33 cellular contexts compared by ENCODE assay signal in the genomic region with DNA sequence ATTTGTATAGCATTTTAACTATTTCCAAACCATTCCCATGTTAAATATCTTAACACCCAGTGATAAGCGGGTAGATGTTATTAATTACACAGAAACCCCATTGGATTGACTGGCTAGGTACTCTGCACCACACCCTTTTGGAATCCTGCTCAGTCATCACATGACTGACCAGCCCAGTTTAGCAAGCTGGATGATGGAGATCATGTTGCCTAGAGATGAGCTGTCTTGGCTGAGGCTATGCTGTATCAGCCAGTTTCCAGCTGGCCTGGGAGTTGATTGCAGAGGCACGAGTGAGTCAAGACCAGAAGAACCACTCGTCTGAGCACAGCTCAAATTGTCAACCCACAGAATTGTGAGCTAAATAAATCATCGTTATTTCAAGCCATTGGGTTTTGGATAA.
"Had no signal": no experiment of that assay in that cellular context is flagged by ENCODE, and none has a peak within 500 bp of the region (broad histone marks: within the 10 kb centered on the region; RNA-seq: fewer than 3 reads in every experiment).

No MANE protein-coding gene starts in this region.

- H3K27me3 Mint-ChIP-seq: stimulated activated memory B cell treated with anti-CD40 and anti-IgM and Interleukin-4, amounts not matched to agents 10 μg/mL and 1 μg/mL and 100 μg/mL, for 72 hours had no signal

- H3K9me3 Mint-ChIP-seq: activated CD4-positive, alpha-beta memory T cell treated with anti-CD3 and anti-CD28 coated beads, Interleukin-2, amount 10 ng/mL, durations not matched to agents 7 days and 5 days; activated CD4-positive, alpha-beta T cell treated with anti-CD3 and anti-CD28 coated beads, Interleukin-2, amount 10 ng/mL, durations not matched to agents 7 days and 5 days; activated T-cell treated with anti-CD3 and anti-CD28 coated beads, Interleukin-2, amount 50 U/mL, for 4 hours; activated T-helper 17 cell treated with anti-CD3 and anti-CD28 coated beads, Interleukin-2, amount 50 U/mL, for 72 hours; stimulated activated naive CD8-positive, alpha-beta T cell treated with anti-CD3 and anti-CD28 coated beads, Interleukin-15, amount 100 ng/mL, for 72 hours; WTC11 had no signal

- DNase-seq: activated CD4-positive, alpha-beta memory T cell treated with anti-CD3 and anti-CD28 coated beads, Interleukin-2, amount 10 ng/mL, durations not matched to agents 7 days and 5 days; activated CD4-positive, alpha-beta T cell treated with anti-CD3 and anti-CD28 coated beads for 1 hour; activated CD4-positive, alpha-beta T cell treated with anti-CD3 and anti-CD28 coated beads, Interleukin-2, amount 10 ng/mL, durations not matched to agents 7 days and 5 days; activated gamma-delta T cell treated with Interleukin-2 at 50 U/mL for 16 hours; activated naive CD4-positive, alpha-beta T cell treated with anti-CD3 and anti-CD28 coated beads, Interleukin-2, amount 50 U/mL, for 16 hours; activated T-cell treated with anti-CD3 and anti-CD28 coated beads, Interleukin-2, amount 50 U/mL, for 4 hours; amniotic stem cell; brain microvascular endothelial cell; central memory CD4-positive, alpha-beta T cell; dermis blood vessel endothelial cell; effector CD4-positive, alpha-beta T cell; left ventricle myocardium inferior; naive thymus-derived CD4-positive, alpha-beta T cell; nucleus accumbens; pancreas; sigmoid colon; stimulated activated CD4-positive, alpha-beta T cell treated with anti-CD3 and anti-CD28 coated beads, Interleukin-1b, Interleukin-23, amount 100 ng/mL, for 48 hours; stimulated activated CD4-positive, alpha-beta T cell treated with anti-CD3 and anti-CD28 coated beads, Interleukin-4, amount 100 ng/mL, for 4 hours; stimulated activated CD8-positive, alpha-beta memory T cell treated with anti-CD3 and anti-CD28 coated beads, Interleukin-4, amount 100 ng/mL, for 48 hours; stimulated activated naive CD8-positive, alpha-beta T cell treated with anti-CD3 and anti-CD28 coated beads, Interleukin-15, amount 100 ng/mL, for 72 hours; substantia nigra; T-helper 17 cell; T1000; upper lobe of left lung had no signal

- H3K4me3 Mint-ChIP-seq: activated CD4-positive, alpha-beta memory T cell treated with anti-CD3 and anti-CD28 coated beads, Interleukin-2, amount 10 ng/mL, durations not matched to agents 7 days and 5 days; activated CD4-positive, alpha-beta T cell treated with anti-CD3 and anti-CD28 coated beads, Interleukin-2, amount 10 ng/mL, durations not matched to agents 7 days and 5 days; activated T-cell treated with anti-CD3 and anti-CD28 coated beads, Interleukin-2, amount 50 U/mL, for 4 hours; activated T-helper 17 cell treated with anti-CD3 and anti-CD28 coated beads, Interleukin-2, amount 50 U/mL, for 72 hours; naive thymus-derived CD4-positive, alpha-beta T cell; stimulated activated memory B cell treated with anti-CD40 and anti-IgM and Interleukin-4, amounts not matched to agents 10 μg/mL and 1 μg/mL and 100 μg/mL, for 72 hours; stimulated activated naive CD8-positive, alpha-beta T cell treated with anti-CD3 and anti-CD28 coated beads, Interleukin-15, amount 100 ng/mL, for 72 hours; T-helper 17 cell; WTC11 had no signal

- H3K36me3 Mint-ChIP-seq: naive thymus-derived CD4-positive, alpha-beta T cell; WTC11 had no signal

- H3K4me3 ChIP-seq: left ventricle myocardium inferior, lung, pancreas, prostate gland, sigmoid colon, smooth muscle cell, upper lobe of left lung had no signal

- H3K36me3 ChIP-seq: brain microvascular endothelial cell, left ventricle myocardium inferior, pancreas, prostate gland, sigmoid colon, upper lobe of left lung had no signal

- FAIRE-seq: astrocyte, frontal cortex, islet of Langerhans, pancreas had no signal

- H3K4me1 ChIP-seq: left ventricle myocardium inferior, pancreas, prostate gland, sigmoid colon, upper lobe of left lung had no signal

- H3K27ac ChIP-seq: brain microvascular endothelial cell, left ventricle myocardium inferior, pancreas, prostate gland, sigmoid colon, upper lobe of left lung had no signal

- H3K4me2 ChIP-seq: smooth muscle cell had no signal

- ATAC-seq: activated T-cell treated with anti-CD3 and anti-CD28 coated beads, Interleukin-2, amount 50 U/mL, for 4 hours; activated T-helper 17 cell treated with anti-CD3 and anti-CD28 coated beads, Interleukin-2, amount 50 U/mL, for 72 hours; naive thymus-derived CD4-positive, alpha-beta T cell; pancreas; stimulated activated memory B cell treated with anti-CD40 and anti-IgM and Interleukin-4, amounts not matched to agents 10 μg/mL and 1 μg/mL and 100 μg/mL, for 72 hours; stimulated activated naive CD8-positive, alpha-beta T cell treated with anti-CD3 and anti-CD28 coated beads, Interleukin-15, amount 100 ng/mL, for 72 hours; T-helper 17 cell; WTC11 had no signal

- H3K4me1 Mint-ChIP-seq: activated CD4-positive, alpha-beta memory T cell treated with anti-CD3 and anti-CD28 coated beads, Interleukin-2, amount 10 ng/mL, durations not matched to agents 7 days and 5 days; activated CD4-positive, alpha-beta T cell treated with anti-CD3 and anti-CD28 coated beads, Interleukin-2, amount 10 ng/mL, durations not matched to agents 7 days and 5 days; activated T-helper 17 cell treated with anti-CD3 and anti-CD28 coated beads, Interleukin-2, amount 50 U/mL, for 72 hours; naive thymus-derived CD4-positive, alpha-beta T cell; stimulated activated memory B cell treated with anti-CD40 and anti-IgM and Interleukin-4, amounts not matched to agents 10 μg/mL and 1 μg/mL and 100 μg/mL, for 72 hours; stimulated activated naive CD8-positive, alpha-beta T cell treated with anti-CD3 and anti-CD28 coated beads, Interleukin-15, amount 100 ng/mL, for 72 hours; WTC11 had no signal

- H3K27ac Mint-ChIP-seq: activated CD4-positive, alpha-beta memory T cell treated with anti-CD3 and anti-CD28 coated beads, Interleukin-2, amount 10 ng/mL, durations not matched to agents 7 days and 5 days; activated CD4-positive, alpha-beta T cell treated with anti-CD3 and anti-CD28 coated beads, Interleukin-2, amount 10 ng/mL, durations not matched to agents 7 days and 5 days; activated T-helper 17 cell treated with anti-CD3 and anti-CD28 coated beads, Interleukin-2, amount 50 U/mL, for 72 hours; naive thymus-derived CD4-positive, alpha-beta T cell; stimulated activated memory B cell treated with anti-CD40 and anti-IgM and Interleukin-4, amounts not matched to agents 10 μg/mL and 1 μg/mL and 100 μg/mL, for 72 hours; stimulated activated naive CD8-positive, alpha-beta T cell treated with anti-CD3 and anti-CD28 coated beads, Interleukin-15, amount 100 ng/mL, for 72 hours; T-helper 17 cell; WTC11 had no signal

- H3K27me3 ChIP-seq: brain microvascular endothelial cell, pancreas, sigmoid colon, upper lobe of left lung had no signal

- H3K9me3 ChIP-seq: left ventricle myocardium inferior, pancreas, prostate gland, sigmoid colon, upper lobe of left lung had no signal
